ENCODE assay signal across 13 cellular contexts in genomic region chr2:238067939-238068338, GRCh38. TPM values are rescaled to one million over a fixed set of nuclear protein-coding genes. Genes with fewer than 3 reads are reported as not detected.
DNase-seq lines count a peak whose midpoint lies in the region; ATAC-seq and TF ChIP-seq lines count a peak whose summit lies in the region.
"Had no signal": no experiment of that assay in that cellular context is flagged by ENCODE, and none has a peak within 500 bp of the region (broad histone marks: within the 10 kb centered on the region; RNA-seq: fewer than 3 reads in every experiment).

No MANE protein-coding gene starts in this region.

- CTCF ChIA-PET in activated CD8-positive, alpha-beta T cell treated with anti-CD3 and anti-CD28 coated beads for 36 hours (lab: Charles Lee): interaction anchor here (1.9 kb wide), 1 partner anchor 100 kb away, joined by 5 read pairs; no protein-coding TSS in a partner anchor

- TF ChIP-seq CTCF in DND-41 (IDR thresholded peaks at IDR 0.05; ENCODE audit: borderline replicate concordance, extremely low read depth, low read length, poor library complexity, severe bottlenecking) (no peak), brain microvascular endothelial cell (IDR thresholded peaks at IDR 0.05; ENCODE audit: low read depth, low read length, missing control alignments) (no peak)
- no peak for TF ChIP-seq CTCF in activated CD8-positive, alpha-beta T cell treated with anti-CD3 and anti-CD28 coated beads for 36 hours (IDR thresholded peaks at IDR 0.05)

- H3K4me3 Mint-ChIP-seq in activated T-cell treated with anti-CD3 and anti-CD28 coated beads, Interleukin-2, amount 50 U/mL, for 24 hours: peak overlapping the region; percentile 15
- H3K4me3 Mint-ChIP-seq in activated CD8-positive, alpha-beta T cell treated with anti-CD3 and anti-CD28 coated beads for 36 hours: no peak overlapping the region
- H3K4me3 Mint-ChIP-seq in naive thymus-derived CD8-positive, alpha-beta T cell: peak overlapping the region; percentile 10 to 72 (median 52)

- H4K20me1 ChIP-seq in DND-41 (ENCODE audit: insufficient read depth, low read length): 0 out of 2 replicates have a peak, but pooled peaks cover 4% of the 10 kb centered on the region

- intact Hi-C loops in activated CD8-positive, alpha-beta T cell treated with anti-CD3 and anti-CD28 coated beads for 36 hours (cut with micrococcal nuclease): loop anchor here (2.0 kb wide), 1 partner anchor 71 kb away; no protein-coding TSS in a partner anchor

- no peak overlapping the region for H3K9ac ChIP-seq in DND-41 (ENCODE audit: low read depth, low read length)

- peaks cover 71% of the 10 kb centered on the region for H3K4me1 Mint-ChIP-seq in activated T-cell treated with anti-CD3 and anti-CD28 coated beads, Interleukin-2, amount 50 U/mL, for 24 hours (ENCODE audit: low read depth)
- peaks cover 73% of the 10 kb centered on the region for H3K4me1 Mint-ChIP-seq in activated CD8-positive, alpha-beta T cell treated with anti-CD3 and anti-CD28 coated beads for 36 hours (ENCODE audit: low read depth)
- H3K4me1 Mint-ChIP-seq in naive thymus-derived CD8-positive, alpha-beta T cell: peaks cover 18 to 47% (median 37%) of the 10 kb centered on the region in 4 donors

- no peak overlapping the region for H2AFZ ChIP-seq in DND-41 (ENCODE audit: low read depth, low read length)
- H2AFZ ChIP-seq: PC-9 had no signal

- peaks cover 97% of the 10 kb centered on the region for H3K36me3 Mint-ChIP-seq in activated T-cell treated with anti-CD3 and anti-CD28 coated beads, Interleukin-2, amount 50 U/mL, for 24 hours (ENCODE audit: low read depth)
- H3K36me3 Mint-ChIP-seq in activated CD8-positive, alpha-beta T cell treated with anti-CD3 and anti-CD28 coated beads for 36 hours (ENCODE audit: low read depth): peaks cover 86% of the 10 kb centered on the region
- peaks cover 8 to 48% (median 30%) of the 10 kb centered on the region in 3 donors for H3K36me3 Mint-ChIP-seq in naive thymus-derived CD8-positive, alpha-beta T cell

- peaks cover 45% of the 10 kb centered on the region for H3K4me1 ChIP-seq in DND-41 (ENCODE audit: insufficient read depth, low read length)

- H3K79me2 ChIP-seq in DND-41 (ENCODE audit: insufficient read depth, low read length): peaks cover 21% of the 10 kb centered on the region

- H3K4me2 ChIP-seq in DND-41 (ENCODE audit: insufficient read depth, low read length): no peak overlapping the region
- H3K4me2 ChIP-seq: PC-9 had no signal

- no peak for DNase-seq in activated T-cell treated with anti-CD3 and anti-CD28 coated beads, Interleukin-2, amount 50 U/mL, for 24 hours
- no peak for DNase-seq in activated T-cell treated with anti-CD3 and anti-CD28 coated beads for 4 hours
- DNase-seq in DND-41: peak; percentile 24
- no peak for DNase-seq in activated CD8-positive, alpha-beta T cell treated with anti-CD3 and anti-CD28 coated beads for 36 hours
- peak in 2 of 10 donors; percentile 20 to 24 for DNase-seq in naive thymus-derived CD8-positive, alpha-beta T cell
- DNase-seq in brain microvascular endothelial cell: no peak
- DNase-seq: AML-193, DMS79 treated with DMSO at 0.1 percent for 48 hours, GF-D8, NCI-H226, NCI-H69, PC-9 had no signal

- peak overlapping the region; percentile 59 for H3K27ac Mint-ChIP-seq in activated T-cell treated with anti-CD3 and anti-CD28 coated beads, Interleukin-2, amount 50 U/mL, for 24 hours
- H3K27ac Mint-ChIP-seq in activated CD8-positive, alpha-beta T cell treated with anti-CD3 and anti-CD28 coated beads for 36 hours: peak overlapping the region; percentile 89
- peak overlapping the region in 9 of 10 donors; percentile 44 to 85 (median 77) for H3K27ac Mint-ChIP-seq in naive thymus-derived CD8-positive, alpha-beta T cell

- POLR2A ChIA-PET in activated CD8-positive, alpha-beta T cell treated with anti-CD3 and anti-CD28 coated beads for 36 hours (lab: Charles Lee): interaction anchor here (0.9 kb wide), 1 partner anchor 10 kb away, joined by 5 read pairs; no protein-coding TSS in a partner anchor
- POLR2A ChIA-PET in naive thymus-derived CD8-positive, alpha-beta T cell (lab: Charles Lee): no interaction called here

- H3K27ac ChIP-seq in DND-41 (ENCODE audit: low read length) (peak overlapping the region; percentile 55), brain microvascular endothelial cell (no peak overlapping the region)
- H3K27ac ChIP-seq: PC-9 had no signal

- H3K4me3 ChIP-seq in DND-41 (ENCODE audit: low read depth in 1 of 2, low read length in 2 of 2) (no peak overlapping the region), brain microvascular endothelial cell (ENCODE audit: low read depth, low read length) (no peak overlapping the region)
- H3K4me3 ChIP-seq: PC-9 had no signal

- in situ Hi-C loops in brain microvascular endothelial cell (cut with HindIII; ENCODE audit: low pct_ligation_motif_present, low sequenced_read_pairs): no loop called here

- ATAC-seq in DND-41 (ENCODE audit: insufficient read depth, low read depth): peak; percentile 64
- no peak for ATAC-seq in activated CD8-positive, alpha-beta T cell treated with anti-CD3 and anti-CD28 coated beads for 36 hours
- ATAC-seq in naive thymus-derived CD8-positive, alpha-beta T cell: peak; percentile 42 to 56
- no peak for ATAC-seq in GM21367 (IDR thresholded peaks at IDR 0.05; ENCODE audit: unreplicated experiment)

- H3K36me3 ChIP-seq in DND-41 (ENCODE audit: insufficient read depth, low read length) (peaks cover 75% of the 10 kb centered on the region), brain microvascular endothelial cell (replicated peaks) (peaks cover 16% of the 10 kb centered on the region)

- peaks cover 19% of the 10 kb centered on the region for H3K9me3 Mint-ChIP-seq in activated T-cell treated with anti-CD3 and anti-CD28 coated beads, Interleukin-2, amount 50 U/mL, for 24 hours
- H3K9me3 Mint-ChIP-seq in activated CD8-positive, alpha-beta T cell treated with anti-CD3 and anti-CD28 coated beads for 36 hours: peaks cover 28% of the 10 kb centered on the region
- peaks cover 0 to 10% (median 2%) of the 10 kb centered on the region in 9 donors for H3K9me3 Mint-ChIP-seq in naive thymus-derived CD8-positive, alpha-beta T cell

- H3K27me3 ChIP-seq in DND-41 (ENCODE audit: insufficient read depth, low read length, poor library complexity) (no peaks in the 10 kb centered on the region), brain microvascular endothelial cell (replicated peaks) (no peaks in the 10 kb centered on the region)

- H3K27me3 Mint-ChIP-seq in activated T-cell treated with anti-CD3 and anti-CD28 coated beads, Interleukin-2, amount 50 U/mL, for 24 hours: no peaks in the 10 kb centered on the region
- H3K27me3 Mint-ChIP-seq in activated CD8-positive, alpha-beta T cell treated with anti-CD3 and anti-CD28 coated beads for 36 hours: no peaks in the 10 kb centered on the region
- H3K27me3 Mint-ChIP-seq in naive thymus-derived CD8-positive, alpha-beta T cell: no peaks in the 10 kb centered on the region

- no peaks in the 10 kb centered on the region for H3K9me3 ChIP-seq in DND-41 (ENCODE audit: insufficient read depth, low read length, severe bottlenecking)

RNA-seq across cellular contexts. Expression of gene SCLY, which starts 7.1 kb away (rescaled TPM):
- 10 to 100 TPM; 77.9 to 93.2 TPM for total RNA-seq in activated CD8-positive, alpha-beta T cell treated with anti-CD3 and anti-CD28 coated beads for 36 hours
- total RNA-seq in naive thymus-derived CD8-positive, alpha-beta T cell: 10 to 100 TPM; 31.0 to 31.2 TPM
- polyA plus RNA-seq in naive thymus-derived CD8-positive, alpha-beta T cell: 10 to 100 TPM; 10.8 to 17.1 (median 10.9) TPM

RNA-seq across cellular contexts. Expression of gene ESPNL, which starts 32.2 kb away (rescaled TPM):
- under 1 TPM; 0.11 to 0.27 TPM for total RNA-seq in activated CD8-positive, alpha-beta T cell treated with anti-CD3 and anti-CD28 coated beads for 36 hours
- total RNA-seq in naive thymus-derived CD8-positive, alpha-beta T cell: under 1 TPM; 0.16 to 0.34 TPM
- polyA plus RNA-seq in naive thymus-derived CD8-positive, alpha-beta T cell: not detected

Comparison
In these comparisons a context has a peak if more than half of its experiments do, and no peak if none do; other contexts are left out.
1. ATAC-seq: peak in DND-41 (single experiment) and naive thymus-derived CD8-positive, alpha-beta T cell (2 of 2); none in activated CD8-positive, alpha-beta T cell treated with anti-CD3 and anti-CD28 coated beads for 36 hours (single experiment) and GM21367 (single experiment).
2. Peak in every context shown above with its lines, with median percentiles within 50 percentile points of each other: H3K27ac Mint-ChIP-seq.